15 cellular contexts compared by ENCODE assay signal in the genomic region with DNA sequence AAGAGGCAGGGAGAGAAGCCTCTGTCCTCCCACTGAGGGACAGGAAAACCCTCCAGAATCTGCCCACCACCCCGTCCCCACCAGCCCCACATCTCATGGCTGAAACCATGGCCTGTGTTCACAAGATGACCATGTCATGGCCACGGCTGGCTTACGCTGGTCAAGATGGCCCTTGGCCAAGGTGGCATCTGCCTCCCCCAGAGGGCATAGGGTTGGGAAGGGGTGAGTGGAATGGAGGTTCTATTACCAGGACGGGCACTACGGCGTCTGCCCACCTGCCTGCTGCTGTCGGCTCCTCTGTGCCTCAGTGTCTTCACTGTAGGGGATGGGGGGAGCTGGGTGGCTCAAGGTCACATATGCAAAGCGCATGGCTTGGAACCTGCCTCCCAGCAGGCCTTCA. TPM values are rescaled to one million over a fixed set of nuclear protein-coding genes. Genes with fewer than 3 reads are reported as not detected.
DNase-seq lines count a peak whose midpoint lies in the region; ATAC-seq and TF ChIP-seq lines count a peak whose summit lies in the region.
"Had no signal": no experiment of that assay in that cellular context is flagged by ENCODE, and none has a peak within 500 bp of the region (broad histone marks: within the 10 kb centered on the region; RNA-seq: fewer than 3 reads in every experiment).

No MANE protein-coding gene starts in this region.

- no peak for ATAC-seq in mucosa of descending colon
- ATAC-seq: CD8-positive, alpha-beta T cell; GM23338 had no signal

- no peaks in the 10 kb centered on the region for H3K9me3 ChIP-seq in mucosa of descending colon
- no peaks in the 10 kb centered on the region for H3K9me3 ChIP-seq in spleen
- H3K9me3 ChIP-seq: BE2C had no signal

- H3K36me3 ChIP-seq in mucosa of descending colon (ENCODE audit: low read depth): no peaks in the 10 kb centered on the region
- peaks cover 3 to 55% (median 40%) of the 10 kb centered on the region in 6 donors for H3K36me3 ChIP-seq in spleen

- intact Hi-C loops in mucosa of descending colon (cut with DNase I, micrococcal nuclease): no loop called here
- intact Hi-C loops in spleen (cut with DNase I; ENCODE audit: low total_unique reads): no loop called here

- H3K4me1 ChIP-seq in mucosa of descending colon (ENCODE audit: low read depth) (peaks cover 23% of the 10 kb centered on the region), spleen (peaks cover 0 to 26% (median 19%) of the 10 kb centered on the region in 6 donors)
- H3K4me1 ChIP-seq: BE2C had no signal

- H3K4me3 ChIP-seq in mucosa of descending colon: no peak overlapping the region
- no peak overlapping the region for H3K4me3 ChIP-seq in spleen
- H3K4me3 ChIP-seq in coronary artery: no peak overlapping the region
- H3K4me3 ChIP-seq: GM23338 had no signal

- DNase-seq in mucosa of descending colon (peak in 2 of 3 donors; percentile 29 to 40), spleen (peak; percentile 58), hepatic stellate cell (ENCODE audit: low spot score) (no peak), mesenteric fat pad (ENCODE audit: low spot score) (no peak), coronary artery (ENCODE audit: low spot score) (no peak)
- DNase-seq: BE2C; CD8-positive, alpha-beta T cell; COR-L47; DMS153; DMS79 treated with DMSO at 0.1 percent for 48 hours; EL; H9 had no signal

- H3K27ac ChIP-seq in C4-2B (peak overlapping the region; percentile 59), VCaP (peak overlapping the region; percentile 86), spleen (peak overlapping the region in 6 of 8 donors; percentile 2 to 68 (median 53)), coronary artery (no peak overlapping the region)

- TF ChIP-seq CTCF in C4-2B (conservative IDR thresholded peaks at IDR 0.05) (no peak), VCaP (conservative IDR thresholded peaks at IDR 0.05) (no peak), mucosa of descending colon (IDR thresholded peaks at IDR 0.05) (no peak), spleen (IDR thresholded peaks at IDR 0.05 in 8 of 11, conservative IDR thresholded peaks at IDR 0.05 in 3 of 11) (no peak), coronary artery (IDR thresholded peaks at IDR 0.05) (no peak)

- peaks cover 0 to 15% (median 0%) of the 10 kb centered on the region in 7 donors for H3K27me3 ChIP-seq in spleen (replicated peaks in 1 of 7)
- H3K27me3 ChIP-seq: BE2C had no signal

- 90 to 97% (median 97%) methylated on average over 5 to 8 of the region's 8 CpGs for WGBS in spleen, 5 donors

- TF ChIP-seq POLR2A in spleen (IDR thresholded peaks at IDR 0.05): no peak

RNA-seq across cellular contexts. Expression of a gene that starts 19.8 kb away (rescaled TPM):
- total RNA-seq in mucosa of descending colon (10 to 100 TPM; 32.2 to 60.2 (median 35.7) TPM), spleen (10 to 100 TPM; 28.9 to 84.3 (median 62.8) TPM), mesenteric fat pad (32.8 TPM)
- polyA plus RNA-seq in spleen: 10 to 100 TPM; 38.0 to 78.1 (median 65.3) TPM

Comparison
In these comparisons a context has a peak if more than half of its experiments do, and no peak if none do; other contexts are left out.
1. H3K27ac ChIP-seq: peak in C4-2B (single experiment), VCaP (single experiment) and spleen (6 of 8); none in coronary artery (0 of 2).
2. DNase-seq: peak in mucosa of descending colon (2 of 3) and spleen (single experiment); none in hepatic stellate cell (single experiment), mesenteric fat pad (single experiment) and coronary artery (single experiment).